Comparison of ENCODE assay signal across 8 cellular contexts in genomic region chr12:47085815-47086252, GRCh38. TPM values are rescaled to one million over a fixed set of nuclear protein-coding genes. Genes with fewer than 3 reads are reported as not detected.
DNase-seq lines count a peak whose midpoint lies in the region; ATAC-seq and TF ChIP-seq lines count a peak whose summit lies in the region.

No MANE protein-coding gene starts in this region.

- TF ChIP-seq CTCF in SU-DHL-6 (IDR thresholded peaks at IDR 0.05; ENCODE audit: insufficient read depth, low read length, poor library complexity, severe bottlenecking) (no peak), mammary epithelial cell (conservative IDR thresholded peaks at IDR 0.05 in 1 of 2, IDR thresholded peaks at IDR 0.05 in 1 of 2; ENCODE audit: extremely low read depth in 1 of 2, insufficient read depth in 1 of 2, low read depth in 1 of 2, low read length in 2 of 2) (no peak)

- no peaks in the 10 kb centered on the region for H3K36me3 Mint-ChIP-seq in natural killer cell treated with Interleukin-12 subunit alpha and Interleukin-12 subunit beta and Interleukin-15 and Interleukin-18, amount 100 ng/mL, for 72 hours

- H3K79me2 ChIP-seq in SU-DHL-6 (ENCODE audit: insufficient read depth, low read length): no peaks in the 10 kb centered on the region
- H3K79me2 ChIP-seq in mammary epithelial cell (ENCODE audit: insufficient read depth, low read length): peaks cover 36% of the 10 kb centered on the region

- BruUV-seq in mammary epithelial cell (replicated peaks; lab: Mats Ljungman, UMichigan): no TSS peak

- H3F3A ChIP-seq in SU-DHL-6 (ENCODE audit: insufficient read depth): peaks cover 21% of the 10 kb centered on the region

- 22% methylated on average over 6 of the region's 6 CpGs for WGBS in mammary epithelial cell (ENCODE audit: low coverage, missing lambda C conversion rate)

- in situ Hi-C loops in mammary epithelial cell (cut with MboI; ENCODE audit: low sequenced_read_pairs in 2 of 2): loop anchor here in 1 of 2 donors (25.0 kb wide), 1 partner anchor 201 kb away; no protein-coding TSS in a partner anchor

- peak overlapping the region; percentile 42 for H3K4me2 ChIP-seq in SU-DHL-6 (ENCODE audit: low read depth, low read length, poor library complexity, severe bottlenecking)
- H3K4me2 ChIP-seq in mammary epithelial cell (ENCODE audit: insufficient read depth, low read depth, low read length): peak overlapping the region; percentile 61

- peak; percentile 81 for DNase-seq in DMS153 (lab: John Stamatoyannopoulos, UW)
- peak; percentile 47 for DNase-seq in HT-29 (ENCODE audit: low spot score)
- peak; percentile 66 for DNase-seq in mammary epithelial cell
- peak; percentile 65 for DNase-seq in natural killer cell treated with Interleukin-12 subunit alpha and Interleukin-12 subunit beta and Interleukin-15 and Interleukin-18, amount 100 ng/mL, for 72 hours (ENCODE audit: low spot score)
- no peak for DNase-seq in NCI-H2171 treated with DMSO at 0.1 percent for 48 hours (lab: John Stamatoyannopoulos, UW)
- DNase-seq in GOT3 (lab: John Stamatoyannopoulos, UW): no peak

- dilution Hi-C loops in mammary epithelial cell (cut with HindIII; ENCODE audit: low sequenced_read_pairs): no loop called here

- H3K4me1 ChIP-seq in mammary epithelial cell (ENCODE audit: insufficient read depth, low read length): peaks cover 81% of the 10 kb centered on the region

- H2AFZ ChIP-seq in SU-DHL-6 (ENCODE audit: low read depth, low read length, severe bottlenecking) (peak overlapping the region; percentile 65), mammary epithelial cell (ENCODE audit: low read depth, low read length) (no peak overlapping the region)

- ATAC-seq in natural killer cell treated with Interleukin-12 subunit alpha and Interleukin-12 subunit beta and Interleukin-15 and Interleukin-18, amount 100 ng/mL, for 72 hours: peak; percentile 84 to 91
- ATAC-seq in GM21360 (IDR thresholded peaks at IDR 0.05; ENCODE audit: unreplicated experiment): no peak

- H3K9ac ChIP-seq in SU-DHL-6 (ENCODE audit: low read length): no peak overlapping the region
- H3K9ac ChIP-seq in mammary epithelial cell (ENCODE audit: insufficient read depth, low read length): peak overlapping the region; percentile 42

- H3K4me3 ChIP-seq in SU-DHL-6 (ENCODE audit: insufficient read depth, low read length, poor library complexity, severe bottlenecking): no peak overlapping the region
- no peak overlapping the region for H3K4me3 ChIP-seq in mammary epithelial cell (replicated peaks in 1 of 3; ENCODE audit: insufficient read depth in 1 of 3, low read depth in 2 of 3, low read length in 3 of 3)

- H3K9me3 Mint-ChIP-seq in natural killer cell treated with Interleukin-12 subunit alpha and Interleukin-12 subunit beta and Interleukin-15 and Interleukin-18, amount 100 ng/mL, for 72 hours: no peaks in the 10 kb centered on the region

- H3K36me3 ChIP-seq in SU-DHL-6 (ENCODE audit: low read length): no peaks in the 10 kb centered on the region
- H3K36me3 ChIP-seq in mammary epithelial cell (ENCODE audit: insufficient read depth, low read length): no peaks in the 10 kb centered on the region

- H3K4me3 Mint-ChIP-seq in natural killer cell treated with Interleukin-12 subunit alpha and Interleukin-12 subunit beta and Interleukin-15 and Interleukin-18, amount 100 ng/mL, for 72 hours: peak overlapping the region; percentile 59

- CTCF ChIA-PET in mammary epithelial cell (lab: Charles Lee; ENCODE audit: low non-redundant PET): interaction anchor here (0.7 kb wide), 1 partner anchor 56 kb away, joined by 3 read pairs; no protein-coding TSS in a partner anchor

- intact Hi-C loops in mammary epithelial cell (cut with micrococcal nuclease): loop anchor here (10.0 kb wide), 1 partner anchor 129 kb away; no protein-coding TSS in a partner anchor

- peaks cover 40 to 50% of the 10 kb centered on the region in 2 donors for H3K4me1 Mint-ChIP-seq in natural killer cell treated with Interleukin-12 subunit alpha and Interleukin-12 subunit beta and Interleukin-15 and Interleukin-18, amount 100 ng/mL, for 72 hours (ENCODE audit: low read depth in 2 of 2)

- H3K9me3 ChIP-seq in SU-DHL-6 (ENCODE audit: insufficient read depth, low read length) (no peaks in the 10 kb centered on the region), mammary epithelial cell (replicated peaks; ENCODE audit: insufficient read depth, low read length) (peaks cover 10% of the 10 kb centered on the region)

- H3K27ac ChIP-seq in SU-DHL-6 (ENCODE audit: low read depth, low read length) (no peak overlapping the region), mammary epithelial cell (ENCODE audit: insufficient read depth, low read depth, low read length) (peak overlapping the region; percentile 100)

- no peaks in the 10 kb centered on the region for H4K20me1 ChIP-seq in SU-DHL-6 (ENCODE audit: low read depth, low read length)
- H4K20me1 ChIP-seq in mammary epithelial cell (ENCODE audit: insufficient read depth, low read length): no peaks in the 10 kb centered on the region

- no peaks in the 10 kb centered on the region for H3K27me3 Mint-ChIP-seq in natural killer cell treated with Interleukin-12 subunit alpha and Interleukin-12 subunit beta and Interleukin-15 and Interleukin-18, amount 100 ng/mL, for 72 hours

- peak overlapping the region; percentile 73 to 84 for H3K27ac Mint-ChIP-seq in natural killer cell treated with Interleukin-12 subunit alpha and Interleukin-12 subunit beta and Interleukin-15 and Interleukin-18, amount 100 ng/mL, for 72 hours

- H3K9me2 ChIP-seq in SU-DHL-6 (replicated peaks; ENCODE audit: insufficient read depth, low read length): no peaks in the 10 kb centered on the region

- H3K27me3 ChIP-seq in SU-DHL-6 (ENCODE audit: low read length) (no peaks in the 10 kb centered on the region), mammary epithelial cell (ENCODE audit: insufficient read depth, low read length) (no peaks in the 10 kb centered on the region)

RNA-seq across cellular contexts. Expression of gene AMIGO2, which starts 6.1 kb away (rescaled TPM):
- total RNA-seq in HT-29 (2014; rRNA removed; shearing (Covaris generic)): 24.3 and 26.2 TPM in 2 replicates
- total RNA-seq in mammary epithelial cell: 100 to 1,000 TPM in 1 of 2 donors, 10 to 100 TPM in 1; 96.1 to 241 TPM
- polyA plus RNA-seq in mammary epithelial cell: 48.8 TPM
- polyA minus RNA-seq in mammary epithelial cell: 39.9 TPM
- total RNA-seq in natural killer cell treated with Interleukin-12 subunit alpha and Interleukin-12 subunit beta and Interleukin-15 and Interleukin-18, amount 100 ng/mL, for 72 hours: 1 to 10 TPM; 5.0 to 5.6 TPM

RNA-seq across cellular contexts. Expression of gene PCED1B, which starts 6.4 kb away (rescaled TPM):
- total RNA-seq in HT-29 (2014; rRNA removed; shearing (Covaris generic)): 3.0 and 4.8 TPM in 2 replicates
- 10 to 100 TPM in 1 of 2 donors, 1 to 10 TPM in 1; 2.3 to 10.3 TPM for total RNA-seq in mammary epithelial cell
- 3.3 TPM for polyA plus RNA-seq in mammary epithelial cell
- polyA minus RNA-seq in mammary epithelial cell: 0.67 TPM
- total RNA-seq in natural killer cell treated with Interleukin-12 subunit alpha and Interleukin-12 subunit beta and Interleukin-15 and Interleukin-18, amount 100 ng/mL, for 72 hours: 10 to 100 TPM; 39.5 to 41.2 TPM

Comparison
In these comparisons a context has a peak if more than half of its experiments do, and no peak if none do; other contexts are left out.
1. DNase-seq: peak in DMS153 (single experiment), HT-29 (single experiment), mammary epithelial cell (single experiment) and natural killer cell treated with Interleukin-12 subunit alpha and Interleukin-12 subunit beta and Interleukin-15 and Interleukin-18, amount 100 ng/mL, for 72 hours (single experiment); none in NCI-H2171 treated with DMSO at 0.1 percent for 48 hours (single experiment) and GOT3 (single experiment).